In genomic region chr12:88633312-88633711, GRCh38 we compare ENCODE assay signal across 11 cellular contexts. TPM values are rescaled to one million over a fixed set of nuclear protein-coding genes. Genes with fewer than 3 reads are reported as not detected.
DNase-seq lines count a peak whose midpoint lies in the region; ATAC-seq and TF ChIP-seq lines count a peak whose summit lies in the region.
"Had no signal": no experiment of that assay in that cellular context is flagged by ENCODE, and none has a peak within 500 bp of the region (broad histone marks: within the 10 kb centered on the region; RNA-seq: fewer than 3 reads in every experiment).

No MANE protein-coding gene starts in this region.

- TF ChIP-seq CTCF in colonic mucosa (IDR thresholded peaks at IDR 0.05): peak; percentile 16
- TF ChIP-seq CTCF in parathyroid adenoma (IDR thresholded peaks at IDR 0.05): peak; percentile 26

- H2AFZ ChIP-seq in parathyroid adenoma: no peak overlapping the region

- H3K4me3 ChIP-seq in colonic mucosa: no peak overlapping the region
- H3K4me3 ChIP-seq in parathyroid adenoma (ENCODE audit: low read depth, low read length): no peak overlapping the region

- H3K4me1 ChIP-seq in colonic mucosa: no peaks in the 10 kb centered on the region
- no peaks in the 10 kb centered on the region for H3K4me1 ChIP-seq in parathyroid adenoma

- H3K36me3 ChIP-seq in colonic mucosa (no peaks in the 10 kb centered on the region), parathyroid adenoma (ENCODE audit: control insufficient read depth, insufficient read depth, low read length) (no peaks in the 10 kb centered on the region)

- intact Hi-C loops in colonic mucosa (cut with DNase I): no loop called here

- H3K27ac ChIP-seq in colonic mucosa: no peak overlapping the region
- no peak overlapping the region for H3K27ac ChIP-seq in parathyroid adenoma

- H3K9me3 ChIP-seq in colonic mucosa (no peaks in the 10 kb centered on the region), parathyroid adenoma (ENCODE audit: control insufficient read depth, low read length) (no peaks in the 10 kb centered on the region)

- no peak overlapping the region for H3K4me2 ChIP-seq in parathyroid adenoma (ENCODE audit: low read length)

- H3K27me3 ChIP-seq in colonic mucosa: no peaks in the 10 kb centered on the region
- H3K27me3 ChIP-seq in parathyroid adenoma (ENCODE audit: control insufficient read depth, insufficient read depth, low read length): no peaks in the 10 kb centered on the region

- H3K9ac ChIP-seq in colonic mucosa (ENCODE audit: low read depth in 2 of 2, low read length in 2 of 2): no peak overlapping the region
- H3K9ac ChIP-seq in parathyroid adenoma: no peak overlapping the region

- H3K79me2 ChIP-seq in parathyroid adenoma: no peaks in the 10 kb centered on the region

- ATAC-seq in stimulated activated naive CD8-positive, alpha-beta T cell treated with anti-CD3 and anti-CD28 coated beads, Interleukin-15, Interleukin-2, amounts not matched to agents 100 U/mL and 50 U/mL, for 24 hours: no peak
- ATAC-seq in HG02852 (IDR thresholded peaks at IDR 0.05; ENCODE audit: unreplicated experiment): no peak

- DNase-seq in EH (ENCODE audit: low read depth) (peak; percentile 14), NAMALWA (ENCODE audit: low spot score) (peak; percentile 6), colonic mucosa (no peak)
- DNase-seq in stimulated activated naive CD8-positive, alpha-beta T cell treated with anti-CD3 and anti-CD28 coated beads, Interleukin-15, Interleukin-2, amounts not matched to agents 100 U/mL and 50 U/mL, for 24 hours: no peak
- no peak for DNase-seq in activated naive CD4-positive, alpha-beta T cell treated with Interleukin-2 at 50 U/mL for 16 hours
- DNase-seq: activated CD4-positive, alpha-beta T cell treated with anti-CD3 and anti-CD28 coated beads for 1 hour; activated effector memory CD4-positive, alpha-beta T cell treated with anti-CD3 and anti-CD28 coated beads, Interleukin-2, amount 50 U/mL, for 16 hours; effector CD8-positive, alpha-beta T cell; NCI-H146 had no signal

RNA-seq across cellular contexts. Expression of gene KITLG, which starts 53.0 kb away (rescaled TPM):
- 10 to 100 TPM; 32.8 to 37.1 TPM for total RNA-seq in colonic mucosa

Comparison
In these comparisons a context has a peak if more than half of its experiments do, and no peak if none do; other contexts are left out.
1. DNase-seq: peak in EH (single experiment) and NAMALWA (single experiment); none in colonic mucosa (single experiment), stimulated activated naive CD8-positive, alpha-beta T cell treated with anti-CD3 and anti-CD28 coated beads, Interleukin-15, Interleukin-2, amounts not matched to agents 100 U/mL and 50 U/mL, for 24 hours (single experiment) and activated naive CD4-positive, alpha-beta T cell treated with Interleukin-2 at 50 U/mL for 16 hours (single experiment).